Comparison of ENCODE assay signal across 13 cellular contexts in the genomic region with DNA sequence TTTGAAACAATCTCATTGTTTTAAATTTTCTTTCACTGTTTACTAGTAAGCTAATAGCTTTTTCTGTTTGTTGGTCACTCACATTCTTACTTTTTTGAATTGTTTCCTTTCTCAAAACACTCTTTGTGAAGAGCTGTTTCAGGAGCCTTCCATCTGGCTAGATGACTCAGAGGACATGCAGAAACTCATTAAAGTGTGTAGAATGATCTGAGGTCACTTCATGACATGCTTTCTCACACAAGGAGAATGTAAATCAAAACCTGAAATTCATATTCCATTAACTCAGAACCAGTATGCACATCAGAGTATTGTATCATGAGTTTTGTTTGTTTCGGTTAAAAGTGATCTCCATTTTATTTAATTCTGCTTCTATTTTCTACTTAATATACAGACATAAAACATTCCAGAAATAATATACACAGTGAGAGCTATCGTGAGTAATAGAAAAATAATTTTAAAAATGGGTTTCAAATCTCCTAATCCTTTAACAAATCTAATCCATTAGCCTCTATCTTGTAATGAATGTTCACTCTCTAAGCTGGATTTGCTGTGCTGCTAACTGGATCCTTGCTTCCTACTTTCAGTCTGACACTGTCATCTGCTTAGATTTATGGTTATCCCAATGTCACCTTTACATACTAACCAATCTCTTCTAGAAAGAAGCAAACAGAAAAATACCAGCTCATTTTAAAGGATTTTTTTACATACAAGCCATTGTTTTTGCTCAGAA.
A peak's percentile ranks its signal among the peaks of the same experiment; 100 is the strongest.
DNase-seq lines count a peak whose midpoint lies in the region; TF ChIP-seq lines count a peak whose summit lies in the region.
"Had no signal": no experiment of that assay in that cellular context is flagged by ENCODE, and none has a peak within 500 bp of the region (broad histone marks: within the 10 kb centered on the region; RNA-seq: fewer than 3 reads in every experiment).

No MANE protein-coding gene starts in this region.

- no peak overlapping the region for H3K4me3 ChIP-seq in HFF-Myc (replicated peaks; ENCODE audit: low read depth, low read length)
- no peak overlapping the region for H3K4me3 ChIP-seq in testis
- no peak overlapping the region for H3K4me3 ChIP-seq in right atrium auricular region
- H3K4me3 ChIP-seq: BLaER1, sigmoid colon had no signal

- no peak for TF ChIP-seq POLR2A in testis (IDR thresholded peaks at IDR 0.05)

- H3K4me1 ChIP-seq in testis = no peaks in the 10 kb centered on the region
- no peaks in the 10 kb centered on the region for H3K4me1 ChIP-seq in right atrium auricular region
- H3K4me1 ChIP-seq: BLaER1, sigmoid colon had no signal

- H3K36me3 ChIP-seq in testis (ENCODE audit: low read depth, missing control alignments) (no peaks in the 10 kb centered on the region), right atrium auricular region (no peaks in the 10 kb centered on the region)
- H3K36me3 ChIP-seq: BLaER1, sigmoid colon had no signal

- TF ChIP-seq CTCF in HFF-Myc (IDR thresholded peaks at IDR 0.05; ENCODE audit: low read depth, low read length, missing control alignments) = no peak
- no peak for TF ChIP-seq CTCF in testis (IDR thresholded peaks at IDR 0.05)
- TF ChIP-seq CTCF in right atrium auricular region (IDR thresholded peaks at IDR 0.05) = no peak

- H3K27me3 ChIP-seq in testis = no peaks in the 10 kb centered on the region
- no peaks in the 10 kb centered on the region for H3K27me3 ChIP-seq in right atrium auricular region
- H3K27me3 ChIP-seq: BLaER1, sigmoid colon had no signal

- no peak overlapping the region for H3K27ac ChIP-seq in testis
- H3K27ac ChIP-seq in right atrium auricular region = no peak overlapping the region
- H3K27ac ChIP-seq: BLaER1, sigmoid colon had no signal

- H3K9me3 ChIP-seq in testis (no peaks in the 10 kb centered on the region), right atrium auricular region (no peaks in the 10 kb centered on the region)
- H3K9me3 ChIP-seq: BLaER1, sigmoid colon had no signal

- 65 to 80% methylated on average over 2 of the region's 2 CpGs for WGBS in testis, 2 donors

- intact Hi-C loops in testis (cut with DNase I; ENCODE audit: low total_unique reads) = no loop called here

- DNase-seq in AG08395 (ENCODE audit: low spot score) = peak; percentile 54
- DNase-seq in HFF-Myc (ENCODE audit: extremely low read depth, low read depth) = peak; percentile 88
- peak; percentile 71 for DNase-seq in astrocyte of the hippocampus (ENCODE audit: low read depth, low spot score)
- DNase-seq in glomerular visceral epithelial cell (ENCODE audit: extremely low spot score) = peak; percentile 67
- no peak for DNase-seq in testis
- DNase-seq in effector CD8-positive, alpha-beta T cell (lab: John Stamatoyannopoulos, UW) = no peak
- no peak for DNase-seq in HK-2 (ENCODE audit: unreplicated experiment)
- DNase-seq in right atrium auricular region (ENCODE audit: low spot score) = no peak
- DNase-seq: activated CD4-positive, alpha-beta memory T cell treated with anti-CD3 and anti-CD28 coated beads, Interleukin-2, amount 10 ng/mL, durations not matched to agents 7 days and 5 days; activated naive CD8-positive, alpha-beta T cell treated with anti-CD3 and anti-CD28 coated beads, Interleukin-2, amount 10 ng/mL, durations not matched to agents 7 days and 5 days; sigmoid colon; T-helper 1 cell had no signal

Comparison
In these comparisons a context has a peak if more than half of its experiments do, and no peak if none do; other contexts are left out.
1. DNase-seq: peak in AG08395 (single experiment), HFF-Myc (single experiment), astrocyte of the hippocampus (single experiment) and glomerular visceral epithelial cell (single experiment); none in testis (single experiment), effector CD8-positive, alpha-beta T cell (single experiment), HK-2 (single experiment) and right atrium auricular region (single experiment).